ENCODE assay signal across 17 cellular contexts in genomic region chr3:35440826-35441225, GRCh38.
DNase-seq lines count a peak whose midpoint lies in the region; ATAC-seq and TF ChIP-seq lines count a peak whose summit lies in the region.
"Had no signal": no experiment of that assay in that cellular context is flagged by ENCODE, and none has a peak within 500 bp of the region (broad histone marks: within the 10 kb centered on the region; RNA-seq: fewer than 3 reads in every experiment).

No MANE protein-coding gene starts in this region.

- H2AK5ac ChIP-seq in mesendoderm (ENCODE audit: low read length): no peak overlapping the region

- no peak overlapping the region for H3K23ac ChIP-seq in mesendoderm (ENCODE audit: low read length)

- H3K79me2 ChIP-seq in OCI-LY1 (ENCODE audit: insufficient read depth, low read length) (no peaks in the 10 kb centered on the region), hepatocyte (no peaks in the 10 kb centered on the region), mesendoderm (ENCODE audit: control insufficient read depth, insufficient read depth, low read length) (no peaks in the 10 kb centered on the region)

- peak overlapping the region; percentile 67 for H3K27ac ChIP-seq in OCI-LY1 (ENCODE audit: low read depth, low read length, poor library complexity, severe bottlenecking)
- peak overlapping the region; percentile 22 for H3K27ac ChIP-seq in hepatocyte
- H3K27ac ChIP-seq in mesendoderm (ENCODE audit: low read depth, low read length): no peak overlapping the region
- no peak overlapping the region for H3K27ac ChIP-seq in left ventricle myocardium inferior (replicated peaks)
- H3K27ac ChIP-seq: BLaER1 had no signal

- H2AFZ ChIP-seq in OCI-LY1 (ENCODE audit: low read length) (no peak overlapping the region), hepatocyte (no peak overlapping the region)

- no peak overlapping the region for H3K4me3 ChIP-seq in OCI-LY1 (ENCODE audit: low read depth, low read length, poor library complexity, severe bottlenecking)
- no peak overlapping the region for H3K4me3 ChIP-seq in hepatocyte
- no peak overlapping the region for H3K4me3 ChIP-seq in mesendoderm (ENCODE audit: low read length)
- H3K4me3 ChIP-seq in left ventricle myocardium inferior: no peak overlapping the region
- H3K4me3 ChIP-seq: BLaER1 had no signal

- H4K8ac ChIP-seq in mesendoderm (ENCODE audit: low read depth, low read length): no peak overlapping the region

- no peaks in the 10 kb centered on the region for H3F3A ChIP-seq in OCI-LY1 (ENCODE audit: insufficient read depth, low read length)

- H3K9ac ChIP-seq in OCI-LY1 (ENCODE audit: low read length) (no peak overlapping the region), mesendoderm (ENCODE audit: low read length) (no peak overlapping the region)
- H3K9ac ChIP-seq: BLaER1 had no signal

- DNase-seq in hepatocyte (ENCODE audit: low spot score): no peak
- no peak for DNase-seq in mesendoderm
- no peak for DNase-seq in left ventricle myocardium inferior
- DNase-seq: 8988T; ACHN; BE2C; C1 segment of cervical spinal cord; Caco-2; Calu3; CD4-positive, alpha-beta memory T cell; CD4-positive, CD25-positive, alpha-beta regulatory T cell; CD8-positive, alpha-beta memory T cell; DMS79 treated with DMSO at 0.1 percent for 48 hours; GF-D8 had no signal

- H3K4me1 ChIP-seq in OCI-LY1 (ENCODE audit: insufficient read depth, low read length, severe bottlenecking) (peaks cover 22% of the 10 kb centered on the region), hepatocyte (ENCODE audit: insufficient read depth) (peaks cover 16% of the 10 kb centered on the region), mesendoderm (ENCODE audit: control insufficient read depth, low read depth, low read length) (no peaks in the 10 kb centered on the region), left ventricle myocardium inferior (no peaks in the 10 kb centered on the region)
- H3K4me1 ChIP-seq: BE2C, BLaER1 had no signal

- no peaks in the 10 kb centered on the region for H3K9me2 ChIP-seq in OCI-LY1 (ENCODE audit: low read depth, low read length)
- H3K9me2 ChIP-seq in hepatocyte (replicated peaks; ENCODE audit: insufficient read depth): no peaks in the 10 kb centered on the region

- peak overlapping the region; percentile 36 for H3K4ac ChIP-seq in mesendoderm (ENCODE audit: low read depth, low read length)

- H4K5ac ChIP-seq in mesendoderm (ENCODE audit: low read length): no peak overlapping the region

- H3K27me3 ChIP-seq in OCI-LY1 (ENCODE audit: insufficient read depth, low read length) (no peaks in the 10 kb centered on the region), hepatocyte (no peaks in the 10 kb centered on the region), mesendoderm (ENCODE audit: insufficient read depth, low read length, poor library complexity) (no peaks in the 10 kb centered on the region), left ventricle myocardium inferior (ENCODE audit: low read depth) (no peaks in the 10 kb centered on the region)
- H3K27me3 ChIP-seq: BE2C, BLaER1 had no signal

- no peak overlapping the region for H2BK5ac ChIP-seq in mesendoderm (ENCODE audit: low read length)

- no peak overlapping the region for H2BK120ac ChIP-seq in mesendoderm (ENCODE audit: low read depth, low read length)

- H3K18ac ChIP-seq in mesendoderm (ENCODE audit: low read length): no peak overlapping the region

- TF ChIP-seq CTCF in OCI-LY1 (IDR thresholded peaks at IDR 0.05; ENCODE audit: low read length) (no peak), hepatocyte (IDR thresholded peaks at IDR 0.05; ENCODE audit: poor library complexity) (no peak), left ventricle myocardium inferior (IDR thresholded peaks at IDR 0.05; ENCODE audit: borderline replicate concordance) (no peak)

- intact Hi-C loops in left ventricle myocardium inferior (cut with micrococcal nuclease): no loop called here

- no peak overlapping the region for H3K4me2 ChIP-seq in OCI-LY1 (ENCODE audit: low read length)
- no peak overlapping the region for H3K4me2 ChIP-seq in hepatocyte
- no peak overlapping the region for H3K4me2 ChIP-seq in mesendoderm (ENCODE audit: low read length)
- H3K4me2 ChIP-seq: BLaER1 had no signal

- no peaks in the 10 kb centered on the region for H4K20me1 ChIP-seq in OCI-LY1 (ENCODE audit: insufficient read depth, low read length)
- no peaks in the 10 kb centered on the region for H4K20me1 ChIP-seq in hepatocyte (ENCODE audit: insufficient read depth, poor library complexity, severe bottlenecking)
- H4K20me1 ChIP-seq: BLaER1 had no signal

- H3K9me3 ChIP-seq in OCI-LY1 (ENCODE audit: low read length): no peaks in the 10 kb centered on the region
- no peaks in the 10 kb centered on the region for H3K9me3 ChIP-seq in hepatocyte (ENCODE audit: low read depth)
- H3K9me3 ChIP-seq in left ventricle myocardium inferior (replicated peaks): no peaks in the 10 kb centered on the region
- H3K9me3 ChIP-seq: BE2C, BLaER1 had no signal

- H2BK15ac ChIP-seq in mesendoderm (replicated peaks; ENCODE audit: low read depth): no peak overlapping the region

- H3K56ac ChIP-seq in mesendoderm (ENCODE audit: low read length): no peak overlapping the region

- H3K36me3 ChIP-seq in OCI-LY1 (ENCODE audit: insufficient read depth, low read length): no peaks in the 10 kb centered on the region
- H3K36me3 ChIP-seq in hepatocyte (replicated peaks; ENCODE audit: insufficient read depth, low read depth): no peaks in the 10 kb centered on the region
- H3K36me3 ChIP-seq in mesendoderm (ENCODE audit: control insufficient read depth, insufficient read depth, low read length): no peaks in the 10 kb centered on the region
- H3K36me3 ChIP-seq in left ventricle myocardium inferior: no peaks in the 10 kb centered on the region
- H3K36me3 ChIP-seq: BE2C, BLaER1 had no signal

- H3K79me1 ChIP-seq in mesendoderm (ENCODE audit: low read length): no peaks in the 10 kb centered on the region

- ATAC-seq in GM19452 (IDR thresholded peaks at IDR 0.05; ENCODE audit: unreplicated experiment): no peak

Comparison
In these comparisons a context has a peak if more than half of its experiments do, and no peak if none do; other contexts are left out.
1. H3K27ac ChIP-seq: peak in OCI-LY1 (single experiment) and hepatocyte (single experiment); none in mesendoderm (single experiment) and left ventricle myocardium inferior (single experiment).